In genomic region chr2:10407432-10407831, GRCh38 we compare ENCODE assay signal across 12 cellular contexts. TPM values are rescaled to one million over a fixed set of nuclear protein-coding genes. Genes with fewer than 3 reads are reported as not detected.
DNase-seq lines count a peak whose midpoint lies in the region; ATAC-seq, FAIRE-seq and TF ChIP-seq lines count a peak whose summit lies in the region.
"Had no signal": no experiment of that assay in that cellular context is flagged by ENCODE, and none has a peak within 500 bp of the region (broad histone marks: within the 10 kb centered on the region; RNA-seq: fewer than 3 reads in every experiment).

No MANE protein-coding gene starts in this region.

- BruUV-seq in HepG2 (replicated peaks; lab: Mats Ljungman, UMichigan) = no TSS peak

- in situ Hi-C loops in HepG2 (cut with HindIII; ENCODE audit: extremely low pct_ligation_motif_present, low pct_unique_long_range_greater_than_20kb) = loop anchor here (5.0 kb wide), 2 partner anchors 80 to 135 kb away; no protein-coding TSS in a partner anchor

- no peaks in the 10 kb centered on the region for H3K9me3 Mint-ChIP-seq in activated CD4-positive, alpha-beta memory T cell treated with anti-CD3 and anti-CD28 coated beads, Interleukin-2, amount 10 ng/mL, durations not matched to agents 7 days and 5 days
- no peaks in the 10 kb centered on the region for H3K9me3 Mint-ChIP-seq in type B pancreatic cell

- CTCF ChIA-PET in activated CD4-positive, alpha-beta memory T cell treated with anti-CD3 and anti-CD28 coated beads, Interleukin-2, amount 10 ng/mL, durations not matched to agents 7 days and 5 days (lab: Charles Lee) = interaction anchor here (1.5 to 5.4 kb wide), 19 partner anchors 11 to 335 kb away, joined by 3 to 138 read pairs (median 19); partner anchors contain the start of genes HPCAL1, ODC1 and RRM2
- CTCF ChIA-PET in HepG2 (lab: Yijun Ruan, JAX; ENCODE audit: low intra/inter-chr PET ratio, low total read pairs) = no interaction called here

- H3K27me3 ChIP-seq in heart left ventricle (no peaks in the 10 kb centered on the region), right cardiac atrium (ENCODE audit: control insufficient read depth, insufficient read depth) (no peaks in the 10 kb centered on the region), HepG2 (ENCODE audit: control insufficient read depth in 1 of 2, insufficient read depth in 2 of 2, low read length in 2 of 2) (no peaks in the 10 kb centered on the region)

- POLR2A ChIA-PET in activated CD4-positive, alpha-beta memory T cell treated with anti-CD3 and anti-CD28 coated beads, Interleukin-2, amount 10 ng/mL, durations not matched to agents 7 days and 5 days (lab: Charles Lee) = interaction anchor here (0.9 to 4.6 kb wide), 18 partner anchors 24 to 335 kb away, joined by 3 to 62 read pairs (median 6); partner anchors contain the start of genes HPCAL1, ODC1 and RRM2
- POLR2A ChIA-PET in HepG2 (lab: Yijun Ruan, JAX) = interaction anchor here (1.0 to 3.1 kb wide), 7 partner anchors 39 to 283 kb away, joined by 5 to 32 read pairs (median 11); partner anchors contain the start of gene HPCAL1

- 0 out of 2 replicates have a peak overlapping the region, but pooled peaks have one; percentile 61 for H3K4me2 ChIP-seq in HepG2 (ENCODE audit: low read depth, low read length)

- no peak for FAIRE-seq in HepG2 (lab: Jason Lieb, UNC)

- peaks cover 16 to 73% (median 55%) of the 10 kb centered on the region in 12 donors for H3K4me1 ChIP-seq in heart left ventricle
- H3K4me1 ChIP-seq in right cardiac atrium (ENCODE audit: control insufficient read depth, insufficient read depth, low read length) = peaks cover 20% of the 10 kb centered on the region
- peaks cover 33% of the 10 kb centered on the region for H3K4me1 ChIP-seq in HepG2 (ENCODE audit: insufficient read depth, low read length)

- ATAC-seq in heart left ventricle = no peak
- no peak for ATAC-seq in right cardiac atrium
- no peak for ATAC-seq in HepG2

- peaks cover 14% of the 10 kb centered on the region for H3K36me3 Mint-ChIP-seq in activated CD4-positive, alpha-beta memory T cell treated with anti-CD3 and anti-CD28 coated beads, Interleukin-2, amount 10 ng/mL, durations not matched to agents 7 days and 5 days (ENCODE audit: low read depth)
- no peaks in the 10 kb centered on the region for H3K36me3 Mint-ChIP-seq in type B pancreatic cell

- 71 to 87% (median 81%) methylated on average over 4 of the region's 4 CpGs for WGBS in heart left ventricle, 4 donors
- WGBS in right cardiac atrium = 75% methylated on average over 4 of the region's 4 CpGs
- 82% methylated on average over 4 of the region's 4 CpGs for WGBS in HepG2 (ENCODE audit: low lambda C conversion rate)

- H2AFZ ChIP-seq in HepG2 (ENCODE audit: low read length) = no peak overlapping the region

- H3K27ac ChIP-seq in heart left ventricle = peak overlapping the region in 10 of 12 donors; percentile 41 to 86 (median 64)
- no peak overlapping the region for H3K27ac ChIP-seq in right cardiac atrium (ENCODE audit: low read length)
- peak overlapping the region; percentile 56 for H3K27ac ChIP-seq in HepG2 (ENCODE audit: extremely low read length, insufficient read depth, low read length)

- H3K9ac ChIP-seq in HepG2 (ENCODE audit: insufficient read depth, low read depth, low read length) = no peak overlapping the region

- peak overlapping the region; percentile 74 for H3K4me3 Mint-ChIP-seq in activated CD4-positive, alpha-beta memory T cell treated with anti-CD3 and anti-CD28 coated beads, Interleukin-2, amount 10 ng/mL, durations not matched to agents 7 days and 5 days
- H3K4me3 Mint-ChIP-seq in type B pancreatic cell = no peak overlapping the region

- TF ChIP-seq CTCF in heart left ventricle (IDR thresholded peaks at IDR 0.05) (no peak), HepG2 (CRISPR knock-in tag; IDR thresholded peaks at IDR 0.05) (no peak), type B pancreatic cell (conservative IDR thresholded peaks at IDR 0.05) (no peak)

- DNase-seq in heart left ventricle = no peak
- no peak for DNase-seq in right cardiac atrium
- no peak for DNase-seq in activated CD4-positive, alpha-beta memory T cell treated with anti-CD3 and anti-CD28 coated beads, Interleukin-2, amount 10 ng/mL, durations not matched to agents 7 days and 5 days
- DNase-seq in HepG2 (ENCODE audit: low spot score) = no peak
- no peak for DNase-seq in type B pancreatic cell (ENCODE audit: extremely low spot score, unreplicated experiment)
- no peak for DNase-seq in DMS 273 (lab: John Stamatoyannopoulos, UW; ENCODE audit: unreplicated experiment)
- no peak for DNase-seq in stimulated activated CD4-positive, alpha-beta T cell treated with anti-CD3 and anti-CD28 coated beads, Interleukin-4, amount 100 ng/mL, for 24 hours
- DNase-seq in NCI-H1105 (lab: John Stamatoyannopoulos, UW) = no peak
- DNase-seq: C1 segment of cervical spinal cord, NCI-H1436, posterior cingulate gyrus, SHP77 had no signal

- intact Hi-C loops in heart left ventricle (cut with DNase I) (loop anchor here (1.0 to 10.0 kb wide), 14 partner anchors 73 to 285 kb away; partner anchors contain the start of genes HPCAL1 (in 6 of the 10) and RRM2 (in 1 of the 10)), right cardiac atrium (cut with DNase I) (loop anchor here in 2 of 4 donors (5.0 to 10.0 kb wide), 4 partner anchors 100 to 280 kb away; partner anchors contain the start of gene HPCAL1 (in 1 of the 2)), HepG2 (cut with micrococcal nuclease; ENCODE audit: unreplicated experiment) (loop anchor here (10.0 kb wide), 1 partner anchor 283 kb away; the partner anchor contains the start of gene RRM2)

- no peaks in the 10 kb centered on the region for H3K9me3 ChIP-seq in heart left ventricle
- H3K9me3 ChIP-seq in right cardiac atrium (ENCODE audit: control insufficient read depth, low read length) = no peaks in the 10 kb centered on the region
- no peaks in the 10 kb centered on the region for H3K9me3 ChIP-seq in HepG2 (ENCODE audit: low read length)

- no peak for TF ChIP-seq POLR2A in heart left ventricle (IDR thresholded peaks at IDR 0.05)
- no peak for TF ChIP-seq POLR2A in HepG2 (IDR thresholded peaks at IDR 0.05; ENCODE audit: insufficient read depth in 1 of 2, low read depth in 2 of 2, low read length in 2 of 2)

- H3K4me3 ChIP-seq in heart left ventricle (no peak overlapping the region), right cardiac atrium (ENCODE audit: low read length) (no peak overlapping the region), HepG2 (replicated peaks in 1 of 3; ENCODE audit: insufficient read depth in 1 of 3, low read depth in 2 of 3, low read length in 3 of 3) (no peak overlapping the region)

- no peaks in the 10 kb centered on the region for H3K36me3 ChIP-seq in heart left ventricle
- H3K36me3 ChIP-seq in HepG2 (replicated peaks in 1 of 2; ENCODE audit: control insufficient read depth in 1 of 2, insufficient read depth in 2 of 2, low read length in 2 of 2) = peaks cover 2 to 10% of the 10 kb centered on the region in 2 experiments

- no peaks in the 10 kb centered on the region for H3K79me2 ChIP-seq in HepG2 (ENCODE audit: insufficient read depth, low read length)

- no peaks in the 10 kb centered on the region; the same call in 1 of the 2 replicates for H4K20me1 ChIP-seq in HepG2 (ENCODE audit: insufficient read depth, low read length)

- H3K27ac Mint-ChIP-seq in activated CD4-positive, alpha-beta memory T cell treated with anti-CD3 and anti-CD28 coated beads, Interleukin-2, amount 10 ng/mL, durations not matched to agents 7 days and 5 days = peak overlapping the region; percentile 93
- peak overlapping the region; percentile 92 for H3K27ac Mint-ChIP-seq in type B pancreatic cell

- H3K27me3 Mint-ChIP-seq in activated CD4-positive, alpha-beta memory T cell treated with anti-CD3 and anti-CD28 coated beads, Interleukin-2, amount 10 ng/mL, durations not matched to agents 7 days and 5 days = no peaks in the 10 kb centered on the region
- no peaks in the 10 kb centered on the region for H3K27me3 Mint-ChIP-seq in type B pancreatic cell

- TF ChIP-seq EP300 in HepG2 (IDR thresholded peaks at IDR 0.05; ENCODE audit: low read depth in 2 of 2, low read length in 2 of 2) (no peak), HepG2 (CRISPR knock-in tag; IDR thresholded peaks at IDR 0.05; ENCODE audit: borderline replicate concordance) (no peak)

- no peak for TF ChIP-seq RAD21 in HepG2 (CRISPR knock-in tag; IDR thresholded peaks at IDR 0.05)

- H3K4me1 Mint-ChIP-seq in activated CD4-positive, alpha-beta memory T cell treated with anti-CD3 and anti-CD28 coated beads, Interleukin-2, amount 10 ng/mL, durations not matched to agents 7 days and 5 days = peaks cover 39% of the 10 kb centered on the region
- peaks cover 21% of the 10 kb centered on the region for H3K4me1 Mint-ChIP-seq in type B pancreatic cell (ENCODE audit: unreplicated experiment)

RNA-seq across cellular contexts. Expression of gene ODC1, which starts 40.7 kb away (rescaled TPM):
- total RNA-seq in heart left ventricle (10 to 100 TPM; 28.6 to 77.6 (median 48.2) TPM), right cardiac atrium (10 to 100 TPM; 35.2 to 47.9 (median 39.8) TPM), HepG2 (2016; rRNA removed; fragmentation: Illumina TruSeq; extraction: Trizol) (371 and 422 TPM in 2 replicates), type B pancreatic cell (ENCODE audit: low replicate concordance) (60.7 and 135 TPM in 2 replicates)
- polyA plus RNA-seq in heart left ventricle (100 to 1,000 TPM in 1 of 2 donors, 1 to 10 TPM in 1; 6.1 to 103 TPM), right cardiac atrium (17.3 TPM), HepG2 (2011; rRNA removed) (105 and 142 TPM in 2 replicates)
- 10 to 100 TPM; 48.1 to 54.9 TPM for total RNA-seq in activated CD4-positive, alpha-beta memory T cell treated with anti-CD3 and anti-CD28 coated beads, Interleukin-2, amount 10 ng/mL, durations not matched to agents 7 days and 5 days
- 747 and 845 TPM in 2 replicates for total RNA-seq in HepG2 (2016; cell fraction: cytosol; rRNA removed; fragmentation: Illumina TruSeq; extraction: Trizol; ENCODE audit: low read depth)
- total RNA-seq in HepG2 (2016; cell fraction: insoluble cytoplasmic fraction; rRNA removed; fragmentation: Illumina TruSeq; extraction: Trizol) = 382 and 405 TPM in 2 replicates
- 1,179 and 1,380 TPM in 2 replicates for total RNA-seq in HepG2 (2016; cell fraction: membrane; rRNA removed; fragmentation: Illumina TruSeq; extraction: Trizol)
- 154 and 170 TPM in 2 replicates for total RNA-seq in HepG2 (2016; cell fraction: nucleus; rRNA removed; fragmentation: Illumina TruSeq; extraction: Trizol)
- polyA plus RNA-seq in HepG2 (2011; cell fraction: cytosol; rRNA removed) = 93.6 and 131 TPM in 2 replicates
- 44.5 and 56.5 TPM in 2 replicates for polyA plus RNA-seq in HepG2 (2011; cell fraction: nucleus; rRNA removed)
- polyA plus RNA-seq in HepG2 (2012) = 108 and 109 TPM in 2 replicates
- 923 and 940 TPM in 2 replicates for polyA plus RNA-seq in HepG2 (2016; cell fraction: cytosol; fragmentation: Illumina TruSeq; extraction: Trizol; ENCODE audit: low read depth)
- 367 and 392 TPM in 2 replicates for polyA plus RNA-seq in HepG2 (2016; cell fraction: insoluble cytoplasmic fraction; fragmentation: Illumina TruSeq; extraction: Trizol; ENCODE audit: low read depth)
- 1,008 and 1,080 TPM in 2 replicates for polyA plus RNA-seq in HepG2 (2016; cell fraction: membrane; fragmentation: Illumina TruSeq; extraction: Trizol; ENCODE audit: low read depth)
- 235 and 237 TPM in 2 replicates for polyA plus RNA-seq in HepG2 (2016; cell fraction: nucleus; fragmentation: Illumina TruSeq; extraction: Trizol; ENCODE audit: insufficient read depth, low read depth)
- polyA minus RNA-seq in HepG2 (2011; rRNA and poly(A)+ RNA removed; ENCODE audit: low replicate concordance) = 64.0 and 223 TPM in 2 replicates
- polyA minus RNA-seq in HepG2 (2011; cell fraction: cytosol; rRNA and poly(A)+ RNA removed) = 53.3 and 58.5 TPM in 2 replicates
- 32.7 and 35.2 TPM in 2 replicates for polyA minus RNA-seq in HepG2 (2011; cell fraction: nucleus; rRNA and poly(A)+ RNA removed)
